ENCODE assay signal across 1 cellular context in genomic region chr20:32628960-32629530, GRCh38.
TF ChIP-seq lines count a peak whose summit lies in the region.

No MANE protein-coding gene starts in this region.

TF ChIP-seq in K562, 482 proteins besides CTCF, POLR2A, EP300 and RAD21 (continued from another document and continues in another):
- TF ChIP-seq PBX2 (CRISPR knock-in tag; IDR thresholded peaks at IDR 0.05; ENCODE audit: low read depth) = no peak
- peak; percentile 78 for TF ChIP-seq PBX2 (tag; conservative IDR thresholded peaks at IDR 0.05; ENCODE audit: low read depth)
- no peak for TF ChIP-seq ZNF133 (CRISPR knock-in tag; IDR thresholded peaks at IDR 0.05)
- no peak for TF ChIP-seq ZNF134 (CRISPR knock-in tag; conservative IDR thresholded peaks at IDR 0.05)
- TF ChIP-seq HBP1 (CRISPR knock-in tag; IDR thresholded peaks at IDR 0.05) = no peak
- no peak for TF ChIP-seq ZNF277 (CRISPR knock-in tag; IDR thresholded peaks at IDR 0.05; ENCODE audit: borderline replicate concordance)
- TF ChIP-seq IFI16 (CRISPR knock-in tag; IDR thresholded peaks at IDR 0.05) = no peak
- no peak for TF ChIP-seq PTRF (tag; IDR thresholded peaks at IDR 0.05)
- TF ChIP-seq SIX5 (IDR thresholded peaks at IDR 0.05; ENCODE audit: borderline replicate concordance in 1 of 2, insufficient read depth in 1 of 2, low read depth in 1 of 2, low read length in 2 of 2) = no peak
- TF ChIP-seq MCM3 (IDR thresholded peaks at IDR 0.05) = no peak
- peak; percentile 89 for TF ChIP-seq MEIS2 (IDR thresholded peaks at IDR 0.05; ENCODE audit: partially characterized antibody)
- no peak for TF ChIP-seq POU5F1 (IDR thresholded peaks at IDR 0.05; ENCODE audit: borderline replicate concordance, low read depth, low read length, partially characterized antibody)
- TF ChIP-seq NFATC3 (IDR thresholded peaks at IDR 0.05) = no peak
- no peak for TF ChIP-seq GTF2A2 (tag; IDR thresholded peaks at IDR 0.05)
- no peak for TF ChIP-seq NR4A1 (CRISPR knock-in tag; IDR thresholded peaks at IDR 0.05)
- TF ChIP-seq NR4A1 (tag; IDR thresholded peaks at IDR 0.05) = 0 out of 2 replicates have a peak, but pooled peaks have one; percentile 42
- peak; percentile 94 for TF ChIP-seq NFIC (IDR thresholded peaks at IDR 0.05)
- peak; percentile 87 for TF ChIP-seq C11orf30 (IDR thresholded peaks at IDR 0.05; ENCODE audit: low read depth)
- no peak for TF ChIP-seq SMC3 (conservative IDR thresholded peaks at IDR 0.05; ENCODE audit: insufficient read depth, low read depth, low read length)
- no peak for TF ChIP-seq SIRT6 (IDR thresholded peaks at IDR 0.05; ENCODE audit: low read depth, low read length)
- no peak for TF ChIP-seq ZNF586 (CRISPR knock-in tag; conservative IDR thresholded peaks at IDR 0.05)
- TF ChIP-seq TEAD1 (CRISPR knock-in tag; IDR thresholded peaks at IDR 0.05) = no peak
- TF ChIP-seq ZNF551 (CRISPR knock-in tag; IDR thresholded peaks at IDR 0.05) = no peak
- no peak for TF ChIP-seq ELF1 (tag; IDR thresholded peaks at IDR 0.05)
- no peak for TF ChIP-seq ZNF398 (CRISPR knock-in tag; IDR thresholded peaks at IDR 0.05)
- peak; percentile 17 to 26; a peak in 2 of 4 replicates for TF ChIP-seq MAZ (CRISPR knock-in tag; conservative IDR thresholded peaks at IDR 0.05 in 1 of 2, IDR thresholded peaks at IDR 0.05 in 1 of 2)
- peak; percentile 54; the same call in 1 of the 2 replicates for TF ChIP-seq RREB1 (CRISPR knock-in tag; IDR thresholded peaks at IDR 0.05)
- no peak for TF ChIP-seq ZKSCAN8 (CRISPR knock-in tag; IDR thresholded peaks at IDR 0.05)
- TF ChIP-seq NUFIP1 (IDR thresholded peaks at IDR 0.05; ENCODE audit: partially characterized antibody) = no peak
- TF ChIP-seq ETV1 (tag; conservative IDR thresholded peaks at IDR 0.05; ENCODE audit: low read depth) = no peak
- no peak for TF ChIP-seq ZNF717 (CRISPR knock-in tag; IDR thresholded peaks at IDR 0.05)
- no peak for TF ChIP-seq OTX1 (CRISPR knock-in tag; IDR thresholded peaks at IDR 0.05)
- no peak for TF ChIP-seq U2AF1 (optimal IDR thresholded peaks at IDR 0.05; ENCODE audit: low read depth, low read length)
- no peak for TF ChIP-seq NFRKB (IDR thresholded peaks at IDR 0.05; ENCODE audit: low read depth)
- TF ChIP-seq SNIP1 (IDR thresholded peaks at IDR 0.05; ENCODE audit: low read depth) = no peak
- TF ChIP-seq ZNF239 (CRISPR knock-in tag; IDR thresholded peaks at IDR 0.05) = no peak
- TF ChIP-seq THRAP3 (IDR thresholded peaks at IDR 0.05; ENCODE audit: borderline replicate concordance) = no peak
- no peak for TF ChIP-seq ZNF449 (CRISPR knock-in tag; IDR thresholded peaks at IDR 0.05)
- no peak for TF ChIP-seq TSHZ1 (CRISPR knock-in tag; IDR thresholded peaks at IDR 0.05)
- TF ChIP-seq TAL1 (IDR thresholded peaks at IDR 0.05) = no peak
- TF ChIP-seq ELF2 (CRISPR knock-in tag; IDR thresholded peaks at IDR 0.05) = no peak
- 0 out of 2 replicates have a peak, but pooled peaks have one; percentile 1 for TF ChIP-seq NBN (IDR thresholded peaks at IDR 0.05; ENCODE audit: low read depth)
- no peak for TF ChIP-seq ZNF436 (CRISPR knock-in tag; IDR thresholded peaks at IDR 0.05)
- no peak for TF ChIP-seq TCF15 (CRISPR knock-in tag; IDR thresholded peaks at IDR 0.05)
- TF ChIP-seq XRCC5 (IDR thresholded peaks at IDR 0.05; ENCODE audit: low read depth, low read length) = 0 out of 2 replicates have a peak, but pooled peaks have one; percentile 14
- no peak for TF ChIP-seq ZNF347 (CRISPR knock-in tag; IDR thresholded peaks at IDR 0.05; ENCODE audit: low read depth)
- TF ChIP-seq JUND (IDR thresholded peaks at IDR 0.05; ENCODE audit: borderline replicate concordance, low read depth, low read length) = no peak
- TF ChIP-seq JUND (tag; IDR thresholded peaks at IDR 0.05; ENCODE audit: borderline replicate concordance, low read depth, low read length) = peak; percentile 37; the same call in 1 of the 3 replicates
